28 cellular contexts compared by ENCODE assay signal in genomic region chr20:53688085-53688484, GRCh38.
"Had no signal": no experiment of that assay in that cellular context is flagged by ENCODE, and none has a peak within 500 bp of the region (broad histone marks: within the 10 kb centered on the region; RNA-seq: fewer than 3 reads in every experiment).

No MANE protein-coding gene starts in this region.

- H3K4me1 ChIP-seq: gastrocnemius medialis, lower lobe of right lung, uterus had no signal

- H3K27ac ChIP-seq: gastrocnemius medialis, left lung, lower lobe of right lung, neutrophil, ovary, sigmoid colon, thoracic aorta, uterus had no signal

- H3K9me3 ChIP-seq: gastrocnemius medialis, left lung, lower lobe of right lung, neutrophil, ovary, sigmoid colon, thoracic aorta, uterus had no signal

- DNase-seq: activated CD4-positive, alpha-beta T cell treated with anti-CD3 and anti-CD28 coated beads, Interleukin-2, amount 50 U/mL, for 48 hours; activated naive CD4-positive, alpha-beta T cell treated with Interleukin-2 at 50 U/mL for 16 hours; amygdala; caudate nucleus; cortex of kidney; effector memory CD8-positive, alpha-beta T cell; erythroblast; gastrocnemius medialis; glutamatergic neuron; left lung; lower lobe of right lung; mesenchymal stem cell; ovary; sigmoid colon; small intestine; stimulated activated CD4-positive, alpha-beta T cell treated with anti-CD3 and anti-CD28 coated beads, Interleukin-4, amount 100 ng/mL, for 24 hours; SW 1271; T-helper 17 cell; uterus had no signal

- H3K4me3 ChIP-seq: gastrocnemius medialis, left lung, lower lobe of right lung, ovary, sigmoid colon, thoracic aorta, uterus had no signal

- H3K27me3 ChIP-seq: gastrocnemius medialis, left lung, neutrophil, ovary, sigmoid colon, uterus had no signal

- H3K4me3 Mint-ChIP-seq: effector memory CD8-positive, alpha-beta T cell; nephron; stimulated activated effector memory CD8-positive, alpha-beta T cell treated with anti-CD3 and anti-CD28 coated beads, Interleukin-12 subunit alpha, Interleukin-12 subunit beta, amount 100 ng/mL, for 72 hours; stimulated activated naive CD8-positive, alpha-beta T cell treated with anti-CD3 and anti-CD28 coated beads, Interleukin-15, Interleukin-2, amounts not matched to agents 100 ng/mL and 50 ng/mL, for 24 hours; T-helper 17 cell; type B pancreatic cell had no signal

- FAIRE-seq: islet of Langerhans, small intestine had no signal

- H3K9me3 Mint-ChIP-seq: activated T-cell treated with anti-CD3 and anti-CD28 coated beads, Interleukin-2, amount 50 U/mL, for 72 hours; effector memory CD8-positive, alpha-beta T cell; nephron; stimulated activated effector memory CD8-positive, alpha-beta T cell treated with anti-CD3 and anti-CD28 coated beads, Interleukin-12 subunit alpha, Interleukin-12 subunit beta, amount 100 ng/mL, for 72 hours; stimulated activated naive CD8-positive, alpha-beta T cell treated with anti-CD3 and anti-CD28 coated beads, Interleukin-15, Interleukin-2, amounts not matched to agents 100 ng/mL and 50 ng/mL, for 24 hours; type B pancreatic cell had no signal

- H3K27me3 Mint-ChIP-seq: effector memory CD8-positive, alpha-beta T cell; progenitor cell of endocrine pancreas; stimulated activated naive CD8-positive, alpha-beta T cell treated with anti-CD3 and anti-CD28 coated beads, Interleukin-15, Interleukin-2, amounts not matched to agents 100 ng/mL and 50 ng/mL, for 24 hours; T-helper 17 cell; type B pancreatic cell had no signal

- H3K36me3 ChIP-seq: gastrocnemius medialis, left lung, lower lobe of right lung, neutrophil, ovary, sigmoid colon, thoracic aorta, uterus had no signal

- H3K36me3 Mint-ChIP-seq: type B pancreatic cell had no signal

- ATAC-seq: effector memory CD8-positive, alpha-beta T cell; gastrocnemius medialis; left lung; lower lobe of right lung; T-helper 17 cell had no signal

- H3K27ac Mint-ChIP-seq: activated T-cell treated with anti-CD3 and anti-CD28 coated beads, Interleukin-2, amount 50 U/mL, for 72 hours; effector memory CD8-positive, alpha-beta T cell; nephron; progenitor cell of endocrine pancreas; stimulated activated effector memory CD8-positive, alpha-beta T cell treated with anti-CD3 and anti-CD28 coated beads, Interleukin-12 subunit alpha, Interleukin-12 subunit beta, amount 100 ng/mL, for 72 hours; stimulated activated naive CD8-positive, alpha-beta T cell treated with anti-CD3 and anti-CD28 coated beads, Interleukin-15, Interleukin-2, amounts not matched to agents 100 ng/mL and 50 ng/mL, for 24 hours; T-helper 17 cell; type B pancreatic cell had no signal

- H3K4me1 Mint-ChIP-seq: nephron had no signal
